1 cellular context compared by ENCODE assay signal in genomic region chr1:155932085-155932484, GRCh38.
TF ChIP-seq lines count a peak whose summit lies in the region.

No MANE protein-coding gene starts in this region.

TF ChIP-seq in HepG2, 621 proteins besides CTCF, POLR2A, EP300 and RAD21:
- TF ChIP-seq GATAD2A (CRISPR knock-in tag; IDR thresholded peaks at IDR 0.05) = no peak
- no peak for TF ChIP-seq E2F1 (CRISPR knock-in tag; IDR thresholded peaks at IDR 0.05)
TF ChIP-seq in HepG2: peak in this region for 0.
